Comparison of ENCODE assay signal across 8 cellular contexts in genomic region chr6:24357336-24358218, GRCh38. TPM values are rescaled to one million over a fixed set of nuclear protein-coding genes. Genes with fewer than 3 reads are reported as not detected.
DNase-seq lines count a peak whose midpoint lies in the region; ATAC-seq and TF ChIP-seq lines count a peak whose summit lies in the region.

TSS of gene DCDC2 (minus strand) at chr6:24358059. CDS start at chr6:24357750, 309 bp downstream.

- TF ChIP-seq EP300 in gastroesophageal sphincter (IDR thresholded peaks at IDR 0.05): no peak

- POLR2A ChIA-PET in AG04450 (lab: Yijun Ruan, JAX): no interaction called here

- H3K4me1 ChIP-seq in gastroesophageal sphincter: peaks cover 0 to 28% (median 5%) of the 10 kb centered on the region in 3 donors

- no peak for TF ChIP-seq POLR2A in gastroesophageal sphincter (IDR thresholded peaks at IDR 0.05)

- H3K9me3 ChIP-seq in AG04450 (ENCODE audit: control insufficient read depth, insufficient read depth, low read length) (peaks cover 5% of the 10 kb centered on the region; the same call in 1 of the 2 replicates), gastroesophageal sphincter (no peaks in the 10 kb centered on the region)

- 7% methylated on average over 6 of the region's 61 CpGs; no CpG with 5 or more reads in 1 of the 2 donors for WGBS in gastroesophageal sphincter (ENCODE audit: low coverage in 1 of 2), 2 donors

- H3K27ac ChIP-seq in AG04450 (ENCODE audit: low read depth, low read length) (no peak within 1 kb of the TSS), gastroesophageal sphincter (no peak within 1 kb of the TSS)

- intact Hi-C loops in posterior vena cava (cut with DNase I): no loop called here

- TF ChIP-seq CTCF in AG04450 (IDR thresholded peaks at IDR 0.05; ENCODE audit: low read depth, low read length): no peak
- no peak for TF ChIP-seq CTCF in gastroesophageal sphincter (IDR thresholded peaks at IDR 0.05)

- no peaks in the 10 kb centered on the region for H3K36me3 ChIP-seq in gastroesophageal sphincter

- peak within 1 kb of the TSS; percentile 18 for H3K4me3 ChIP-seq in AG04450 (ENCODE audit: low read depth, low read length)
- H3K4me3 ChIP-seq in gastroesophageal sphincter: peak within 1 kb of the TSS; percentile 6 to 43

- DNase-seq in AG04450 (ENCODE audit: low read depth, low spot score) (no peak), NCI-H2029 treated with DMSO at 0.1 percent for 48 hours (lab: John Stamatoyannopoulos, UW) (peak; percentile 81), activated gamma-delta T cell (lab: John Stamatoyannopoulos, UW) (peak; percentile 11), posterior vena cava (ENCODE audit: low spot score) (peak; percentile 81)

- H3K27me3 ChIP-seq in AG04450 (ENCODE audit: control insufficient read depth, insufficient read depth, low read length) (peaks cover 12% of the 10 kb centered on the region), gastroesophageal sphincter (no peaks in the 10 kb centered on the region)

- CTCF ChIA-PET in AG04450 (lab: Charles Lee): no interaction called here

- ATAC-seq in gastroesophageal sphincter (peak; percentile 48), HG02981 (IDR thresholded peaks at IDR 0.05; ENCODE audit: unreplicated experiment) (no peak), GM21360 (IDR thresholded peaks at IDR 0.05; ENCODE audit: unreplicated experiment) (no peak), GM18498 (IDR thresholded peaks at IDR 0.05; ENCODE audit: unreplicated experiment) (no peak)

RNA-seq across cellular contexts. Expression of gene DCDC2, which starts in this region (rescaled TPM):
- 0.02 TPM in 1 of 2 replicates, not detected in the other for polyA plus RNA-seq in AG04450 (2011; rRNA removed)
- not detected in 2 replicates for polyA minus RNA-seq in AG04450 (2011; rRNA and poly(A)+ RNA removed)
- under 1 TPM in 1 of 4 donors, not detected in 3; 0.15 TPM for total RNA-seq in gastroesophageal sphincter
- not detected for total RNA-seq in posterior vena cava

Comparison
In these comparisons a context has a peak if more than half of its experiments do, and no peak if none do; other contexts are left out.
1. Peak in ATAC-seq and H3K4me3 ChIP-seq in gastroesophageal sphincter; RNA of the gene not detected or under 1 TPM.
2. Peak in DNase-seq in posterior vena cava; RNA of the gene not detected or under 1 TPM.